Comparison of ENCODE assay signal across 8 cellular contexts in the genomic region with DNA sequence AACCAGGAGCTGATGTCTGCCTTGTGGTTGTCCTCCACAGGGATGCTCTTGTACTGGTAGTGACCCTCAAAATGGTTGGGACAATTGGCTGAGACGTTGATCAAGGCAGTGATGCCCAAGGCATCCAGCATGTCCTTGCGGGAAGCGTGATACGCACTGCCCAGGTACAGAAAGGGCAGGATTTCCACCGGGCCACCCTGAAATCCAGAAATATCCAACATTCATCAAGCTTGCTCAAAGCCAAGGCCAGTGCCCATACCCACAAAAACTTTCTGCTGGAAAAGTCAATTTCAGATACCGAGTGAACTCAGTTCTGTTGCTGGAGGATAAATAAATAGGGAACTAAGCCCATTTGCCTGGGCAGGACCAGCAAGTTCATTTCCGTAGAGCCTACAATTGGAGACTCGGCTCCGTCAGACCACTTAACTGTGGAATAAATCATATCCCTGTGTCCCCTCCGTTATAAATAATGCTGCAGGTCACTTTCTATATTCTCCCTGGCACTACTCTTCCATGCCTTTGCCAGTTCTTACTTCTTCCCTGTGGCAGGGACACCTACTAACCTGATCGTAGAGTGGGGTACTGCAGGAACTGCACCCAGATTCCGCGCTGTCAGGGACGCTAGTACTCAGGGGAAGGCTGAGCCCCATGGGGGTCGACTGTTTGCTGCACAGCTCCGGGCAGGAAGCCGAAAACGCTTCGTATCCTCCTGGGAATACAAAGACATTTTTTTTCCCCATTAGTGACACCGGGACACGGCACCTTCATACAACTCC. TPM values are rescaled to one million over a fixed set of nuclear protein-coding genes. Genes with fewer than 3 reads are reported as not detected.
DNase-seq lines count a peak whose midpoint lies in the region; ATAC-seq and TF ChIP-seq lines count a peak whose summit lies in the region.

No MANE protein-coding gene starts in this region.

- no peak for TF ChIP-seq CTCF in CD4-positive, alpha-beta T cell (IDR thresholded peaks at IDR 0.05)
- no peak for TF ChIP-seq CTCF in brain (conservative IDR thresholded peaks at IDR 0.05)

- POLR2A ChIA-PET in CD4-positive, alpha-beta T cell (lab: Charles Lee): interaction anchor here (0.6 to 4.5 kb wide), 20 partner anchors 9 to 763 kb away, joined by 3 to 110 read pairs (median 8); a partner anchor contains a TSS

- H3K9me3 ChIP-seq in CD4-positive, alpha-beta T cell (ENCODE audit: control insufficient read depth, low read length): no peaks in the 10 kb centered on the region

- intact Hi-C loops in CD4-positive, alpha-beta T cell (cut with DNase I, micrococcal nuclease): loop anchor here (2.0 to 10.0 kb wide), 8 partner anchors 38 to 1382 kb away; a partner anchor contains a TSS

- H3K27me3 Mint-ChIP-seq in CD4-positive, alpha-beta T cell: peaks cover 6% of the 10 kb centered on the region
- H3K27me3 Mint-ChIP-seq in brain: peaks cover 8% of the 10 kb centered on the region

- peak in 4 of 10 experiments; percentile 6 to 52 (median 10) for DNase-seq in CD4-positive, alpha-beta T cell
- peak; percentile 31 for DNase-seq in LHCN-M2 (ENCODE audit: low read depth)
- peak; percentile 54 for DNase-seq in islet precursor cell
- peak; percentile 33 for DNase-seq in stimulated activated naive CD8-positive, alpha-beta T cell treated with anti-CD3 and anti-CD28 coated beads, Interleukin-15, Interleukin-2, amounts not matched to agents 100 U/mL and 50 U/mL, for 24 hours

- ATAC-seq in CD4-positive, alpha-beta T cell (ENCODE audit: poor library complexity): no peak
- no peak for ATAC-seq in stimulated activated naive CD8-positive, alpha-beta T cell treated with anti-CD3 and anti-CD28 coated beads, Interleukin-15, Interleukin-2, amounts not matched to agents 100 U/mL and 50 U/mL, for 24 hours
- ATAC-seq in GM19463 (IDR thresholded peaks at IDR 0.05; ENCODE audit: unreplicated experiment): no peak
- no peak for ATAC-seq in HG02852 (IDR thresholded peaks at IDR 0.05; ENCODE audit: unreplicated experiment)
- no peak for ATAC-seq in GM19324 (IDR thresholded peaks at IDR 0.05; ENCODE audit: low FRiP score, unreplicated experiment)

- H3K4me3 Mint-ChIP-seq in CD4-positive, alpha-beta T cell: peak overlapping the region; percentile 92
- H3K4me3 Mint-ChIP-seq in brain: peak overlapping the region; percentile 94 to 99 (median 97)

- H3K27me3 ChIP-seq in CD4-positive, alpha-beta T cell (ENCODE audit: control insufficient read depth, insufficient read depth, low read length): no peaks in the 10 kb centered on the region

- H3K27ac ChIP-seq in CD4-positive, alpha-beta T cell (ENCODE audit: low read depth, low read length): peak overlapping the region; percentile 100

- H3K9me3 Mint-ChIP-seq in CD4-positive, alpha-beta T cell: no peaks in the 10 kb centered on the region
- H3K9me3 Mint-ChIP-seq in brain: peaks cover 0 to 3% (median 0%) of the 10 kb centered on the region in 5 experiments

- peaks cover 82% of the 10 kb centered on the region for H3K4me1 Mint-ChIP-seq in CD4-positive, alpha-beta T cell (ENCODE audit: low read depth)
- H3K4me1 Mint-ChIP-seq in brain: peaks cover 82% of the 10 kb centered on the region

- CTCF ChIA-PET in CD4-positive, alpha-beta T cell (lab: Charles Lee): interaction anchor here (1.2 to 3.4 kb wide), 5 partner anchors 10 to 162 kb away, joined by 4 to 38 read pairs (median 8); no protein-coding TSS in a partner anchor

- peaks cover 68% of the 10 kb centered on the region for H3K36me3 Mint-ChIP-seq in CD4-positive, alpha-beta T cell (ENCODE audit: low read depth)
- peaks cover 37% of the 10 kb centered on the region for H3K36me3 Mint-ChIP-seq in brain

- H3K27ac Mint-ChIP-seq in CD4-positive, alpha-beta T cell: peak overlapping the region; percentile 95
- H3K27ac Mint-ChIP-seq in brain: peak overlapping the region; percentile 98 to 99 (median 98)

RNA-seq across cellular contexts. Expression of a gene that starts 1.2 kb away (rescaled TPM):
- 100 to 1,000 TPM; 761 to 768 TPM for total RNA-seq in CD4-positive, alpha-beta T cell
- 87.6 and 101 TPM in 2 replicates for total RNA-seq in LHCN-M2 (2014; rRNA removed)
- 74.1 TPM for polyA plus RNA-seq in LHCN-M2 (2012)
- 33.1 TPM for polyA plus RNA-seq in brain (ENCODE audit: insufficient read depth, low read depth, low replicate concordance)
